ENCODE assay signal across 1 cellular context in the genomic region with DNA sequence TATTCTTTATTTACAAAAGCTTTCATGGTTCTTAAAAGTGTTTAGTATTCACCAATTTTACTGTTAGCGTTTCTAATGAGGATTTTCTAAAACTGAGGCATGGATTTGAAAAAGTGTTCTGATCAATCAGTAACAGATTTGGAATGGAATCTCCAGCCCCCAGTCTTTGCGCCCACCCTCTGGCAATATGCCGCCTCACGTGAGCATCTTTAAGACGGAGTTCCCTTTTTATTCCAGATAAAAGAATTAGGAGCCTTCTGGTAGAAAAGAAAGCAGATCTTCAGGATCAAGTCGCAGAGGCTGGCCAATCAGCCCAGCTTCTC.
TF ChIP-seq lines count a peak whose summit lies in the region.

No MANE protein-coding gene starts in this region.

TF ChIP-seq in SK-N-SH treated with all-trans-retinoic acid at 6 μM for 48 hours, 23 proteins besides CTCF, POLR2A, EP300 and RAD21 (continued from another document):
- TF ChIP-seq TSHZ2 (CRISPR knock-in tag; IDR thresholded peaks at IDR 0.05) (no peak), ZFP3 (CRISPR knock-in tag; IDR thresholded peaks at IDR 0.05) (no peak), TCF4 (CRISPR knock-in tag; IDR thresholded peaks at IDR 0.05; ENCODE audit: borderline replicate concordance) (no peak), ZNF70 (CRISPR knock-in tag; IDR thresholded peaks at IDR 0.05) (no peak), TOX (CRISPR knock-in tag; IDR thresholded peaks at IDR 0.05; ENCODE audit: borderline replicate concordance) (no peak)
